ENCODE assay signal across 1 cellular context in genomic region chr10:95297402-95297801, GRCh38.
TF ChIP-seq lines count a peak whose summit lies in the region.

No MANE protein-coding gene starts in this region.

TF ChIP-seq in GM12878, 131 proteins besides CTCF, POLR2A, EP300 and RAD21 (continued from another document):
- TF ChIP-seq MLLT1 (IDR thresholded peaks at IDR 0.05) (peak; percentile 95), KAT2A (conservative IDR thresholded peaks at IDR 0.05; ENCODE audit: control insufficient read depth, low read depth, low read length) (no peak), RB1 (IDR thresholded peaks at IDR 0.05; ENCODE audit: borderline replicate concordance) (no peak), SMAD1 (IDR thresholded peaks at IDR 0.05; ENCODE audit: low read depth, partially characterized antibody) (no peak), SPI1 (IDR thresholded peaks at IDR 0.05; ENCODE audit: borderline replicate concordance, insufficient read depth, low read depth, low read length) (peak; percentile 80), IKZF1 (conservative IDR thresholded peaks at IDR 0.05) (0 out of 2 replicates have a peak, but pooled peaks have one; percentile 13), EED (IDR thresholded peaks at IDR 0.05; ENCODE audit: low read depth) (peak; percentile 58; the same call in 1 of the 2 replicates), GABPA (IDR thresholded peaks at IDR 0.05; ENCODE audit: low read depth) (no peak), ZBTB40 (IDR thresholded peaks at IDR 0.05; ENCODE audit: borderline replicate concordance) (no peak), ZZZ3 (IDR thresholded peaks at IDR 0.05; ENCODE audit: control insufficient read depth, insufficient read length, low read depth) (no peak), BCLAF1 (IDR thresholded peaks at IDR 0.05) (no peak), YY1 (IDR thresholded peaks at IDR 0.05; ENCODE audit: low read depth, low read length) (peak; percentile 84), ZNF217 (IDR thresholded peaks at IDR 0.05) (no peak), MEF2A (IDR thresholded peaks at IDR 0.05; ENCODE audit: insufficient read depth, low read depth, low read length) (peak; percentile 87), POLR2AphosphoS5 (IDR thresholded peaks at IDR 0.05; ENCODE audit: low read length) (peak; percentile 60)
